ENCODE assay signal across 11 cellular contexts in the genomic region with DNA sequence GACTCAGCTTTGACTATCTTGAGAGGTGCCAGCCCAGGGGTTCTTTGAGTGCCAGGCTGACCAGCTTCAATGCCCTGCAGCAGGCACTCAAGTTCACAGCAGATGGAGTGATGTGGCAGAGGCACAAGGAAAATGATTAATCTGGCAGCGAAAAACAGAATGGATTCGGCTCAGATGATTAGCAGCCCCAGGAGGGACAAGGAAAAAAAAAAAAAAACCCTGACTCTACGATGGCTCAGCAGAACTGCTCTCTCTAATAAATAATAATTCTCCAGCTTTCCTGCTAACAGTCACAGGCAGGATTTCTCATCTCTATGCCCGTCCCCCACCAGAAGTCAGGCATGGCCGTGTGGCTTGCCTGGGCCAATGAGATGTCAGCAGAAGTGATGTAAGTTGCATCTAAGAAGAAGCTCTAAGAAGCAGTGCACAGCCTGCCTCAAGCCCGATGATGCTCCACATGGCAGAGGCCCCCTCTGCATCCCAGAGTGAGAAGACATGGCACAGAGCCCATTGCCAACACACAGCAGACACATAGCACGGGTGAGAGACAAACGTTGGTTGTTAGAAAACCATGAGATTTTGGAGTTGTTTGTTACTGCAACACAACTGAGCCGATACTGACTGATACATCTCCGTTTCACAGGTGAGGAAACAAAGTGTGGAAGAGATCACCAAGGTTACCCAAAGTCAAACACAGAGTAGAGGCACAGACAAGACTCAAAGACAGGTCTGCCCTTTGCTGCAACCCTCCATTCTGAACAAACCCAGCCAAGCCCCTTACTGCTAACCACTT.
DNase-seq lines count a peak whose midpoint lies in the region; ATAC-seq and TF ChIP-seq lines count a peak whose summit lies in the region.
"Had no signal": no experiment of that assay in that cellular context is flagged by ENCODE, and none has a peak within 500 bp of the region (broad histone marks: within the 10 kb centered on the region; RNA-seq: fewer than 3 reads in every experiment).

No MANE protein-coding gene starts in this region.

- H3K4me1 ChIP-seq in breast epithelium (peaks cover 11 to 14% of the 10 kb centered on the region in 2 donors), left lung (peaks cover 14 to 66% of the 10 kb centered on the region in 2 donors), GM23338 (ENCODE audit: insufficient read depth) (peaks cover 13% of the 10 kb centered on the region)

- H3K36me3 Mint-ChIP-seq in GM23338 (ENCODE audit: low read depth): peaks cover 26% of the 10 kb centered on the region

- H3K9me3 ChIP-seq in breast epithelium (no peaks in the 10 kb centered on the region), left lung (peaks cover 0 to 5% of the 10 kb centered on the region in 2 donors)

- H3K4me2 ChIP-seq in GM23338: no peak overlapping the region

- no peak for TF ChIP-seq POLR2A in breast epithelium (IDR thresholded peaks at IDR 0.05)

- H3K9me3 Mint-ChIP-seq in GM23338: peaks cover 39% of the 10 kb centered on the region

- intact Hi-C loops in breast epithelium (cut with DNase I; ENCODE audit: low total_unique reads) (loop anchor here (10.0 kb wide), 1 partner anchor 68 kb away; no protein-coding TSS in a partner anchor), left lung (cut with DNase I) (no loop called here)

- H2AFZ ChIP-seq in GM23338: no peak overlapping the region

- H3K27ac Mint-ChIP-seq in GM23338: no peak overlapping the region
- H3K27ac Mint-ChIP-seq: stimulated activated naive CD8-positive, alpha-beta T cell treated with anti-CD3 and anti-CD28 coated beads, Interleukin-15, Interleukin-2, amounts not matched to agents 100 ng/mL and 50 ng/mL, for 24 hours had no signal

- H3K79me2 ChIP-seq in GM23338 (replicated peaks; ENCODE audit: insufficient read depth): no peaks in the 10 kb centered on the region

- peaks cover 14% of the 10 kb centered on the region for H3K27me3 Mint-ChIP-seq in GM23338 (ENCODE audit: insufficient read depth, low read depth, poor library complexity)

- no peak overlapping the region for H3K4me3 ChIP-seq in breast epithelium
- H3K4me3 ChIP-seq in left lung: no peak overlapping the region
- H3K4me3 ChIP-seq in GM23338: no peak overlapping the region

- H3K36me3 ChIP-seq in breast epithelium (no peaks in the 10 kb centered on the region), left lung (no peaks in the 10 kb centered on the region), GM23338 (ENCODE audit: insufficient read depth) (no peaks in the 10 kb centered on the region)

- H3K27me3 ChIP-seq in breast epithelium (no peaks in the 10 kb centered on the region), left lung (no peaks in the 10 kb centered on the region), GM23338 (ENCODE audit: insufficient read depth) (no peaks in the 10 kb centered on the region)

- H3F3A ChIP-seq in GM23338 (replicated peaks; ENCODE audit: low read depth): no peaks in the 10 kb centered on the region

- ATAC-seq in left lung: peak; percentile 40
- no peak for ATAC-seq in GM23338
- no peak for ATAC-seq in HG03159 (IDR thresholded peaks at IDR 0.05; ENCODE audit: unreplicated experiment)
- no peak for ATAC-seq in GM18907 (IDR thresholded peaks at IDR 0.05; ENCODE audit: unreplicated experiment)

- no peaks in the 10 kb centered on the region for H3K9me2 ChIP-seq in GM23338 (ENCODE audit: insufficient read depth)

- H3K4me3 Mint-ChIP-seq in GM23338: no peak overlapping the region
- H3K4me3 Mint-ChIP-seq: stimulated activated naive CD8-positive, alpha-beta T cell treated with anti-CD3 and anti-CD28 coated beads, Interleukin-15, Interleukin-2, amounts not matched to agents 100 ng/mL and 50 ng/mL, for 24 hours had no signal

- peaks cover 28% of the 10 kb centered on the region for H3K4me1 Mint-ChIP-seq in GM23338

- no peak for TF ChIP-seq CTCF in breast epithelium (IDR thresholded peaks at IDR 0.05)
- no peak for TF ChIP-seq CTCF in left lung (IDR thresholded peaks at IDR 0.05)
- TF ChIP-seq CTCF in GM23338 (conservative IDR thresholded peaks at IDR 0.05; ENCODE audit: low read depth in 2 of 2): no peak

- peak overlapping the region; percentile 60 to 94 for H3K27ac ChIP-seq in breast epithelium
- peak overlapping the region in 1 of 2 donors; percentile 9 for H3K27ac ChIP-seq in left lung
- H3K27ac ChIP-seq in GM23338 (ENCODE audit: low read depth): no peak overlapping the region
- H3K27ac ChIP-seq: C4-2B had no signal

- no peaks in the 10 kb centered on the region for H4K20me1 ChIP-seq in GM23338 (replicated peaks; ENCODE audit: insufficient read depth)

- peak; percentile 62 for DNase-seq in AG08396 (ENCODE audit: low spot score)
- peak; percentile 80 for DNase-seq in M059J (ENCODE audit: low read depth)
- no peak for DNase-seq in breast epithelium (ENCODE audit: low spot score in 2 of 2)
- no peak for DNase-seq in left lung
- DNase-seq in GM23338 (ENCODE audit: low spot score): no peak
- no peak for DNase-seq in SIG-M5 treated with dmso at 0.1 percent for 504 hours (lab: John Stamatoyannopoulos, UW; ENCODE audit: unreplicated experiment)
- DNase-seq: activated CD4-positive, alpha-beta T cell treated with anti-CD3 and anti-CD28 coated beads, Interleukin-2, amount 50 U/mL, for 48 hours had no signal

TF ChIP-seq in GM23338, 12 proteins besides CTCF, POLR2A, EP300 and RAD21 (continues in another document):
- no peak for TF ChIP-seq STAT1 (IDR thresholded peaks at IDR 0.05; ENCODE audit: unreplicated experiment)
- TF ChIP-seq POLR2AphosphoS5 (IDR thresholded peaks at IDR 0.05; ENCODE audit: low read depth): no peak
- no peak for TF ChIP-seq EZH2phosphoT487 (IDR thresholded peaks at IDR 0.05; ENCODE audit: unreplicated experiment)
- TF ChIP-seq, protein P1, sequence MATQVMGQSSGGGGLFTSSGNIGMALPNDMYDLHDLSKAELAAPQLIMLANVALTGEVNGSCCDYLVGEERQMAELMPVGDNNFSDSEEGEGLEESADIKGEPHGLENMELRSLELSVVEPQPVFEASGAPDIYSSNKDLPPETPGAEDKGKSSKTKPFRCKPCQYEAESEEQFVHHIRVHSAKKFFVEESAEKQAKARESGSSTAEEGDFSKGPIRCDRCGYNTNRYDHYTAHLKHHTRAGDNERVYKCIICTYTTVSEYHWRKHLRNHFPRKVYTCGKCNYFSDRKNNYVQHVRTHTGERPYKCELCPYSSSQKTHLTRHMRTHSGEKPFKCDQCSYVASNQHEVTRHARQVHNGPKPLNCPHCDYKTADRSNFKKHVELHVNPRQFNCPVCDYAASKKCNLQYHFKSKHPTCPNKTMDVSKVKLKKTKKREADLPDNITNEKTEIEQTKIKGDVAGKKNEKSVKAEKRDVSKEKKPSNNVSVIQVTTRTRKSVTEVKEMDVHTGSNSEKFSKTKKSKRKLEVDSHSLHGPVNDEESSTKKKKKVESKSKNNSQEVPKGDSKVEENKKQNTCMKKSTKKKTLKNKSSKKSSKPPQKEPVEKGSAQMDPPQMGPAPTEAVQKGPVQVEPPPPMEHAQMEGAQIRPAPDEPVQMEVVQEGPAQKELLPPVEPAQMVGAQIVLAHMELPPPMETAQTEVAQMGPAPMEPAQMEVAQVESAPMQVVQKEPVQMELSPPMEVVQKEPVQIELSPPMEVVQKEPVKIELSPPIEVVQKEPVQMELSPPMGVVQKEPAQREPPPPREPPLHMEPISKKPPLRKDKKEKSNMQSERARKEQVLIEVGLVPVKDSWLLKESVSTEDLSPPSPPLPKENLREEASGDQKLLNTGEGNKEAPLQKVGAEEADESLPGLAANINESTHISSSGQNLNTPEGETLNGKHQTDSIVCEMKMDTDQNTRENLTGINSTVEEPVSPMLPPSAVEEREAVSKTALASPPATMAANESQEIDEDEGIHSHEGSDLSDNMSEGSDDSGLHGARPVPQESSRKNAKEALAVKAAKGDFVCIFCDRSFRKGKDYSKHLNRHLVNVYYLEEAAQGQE (IDR thresholded peaks at IDR 0.05; ENCODE audit: unreplicated experiment): no peak
- no peak for TF ChIP-seq NANOG (IDR thresholded peaks at IDR 0.05; ENCODE audit: borderline replicate concordance)
- no peak for TF ChIP-seq ZNF114 (CRISPR knock-in tag; IDR thresholded peaks at IDR 0.05)

Comparison
In these comparisons a context has a peak if more than half of its experiments do, and no peak if none do; other contexts are left out.
1. DNase-seq: peak in AG08396 (single experiment) and M059J (single experiment); none in breast epithelium (0 of 2), left lung (0 of 2), GM23338 (single experiment) and SIG-M5 treated with dmso at 0.1 percent for 504 hours (single experiment).